9 cellular contexts compared by ENCODE assay signal in the genomic region with DNA sequence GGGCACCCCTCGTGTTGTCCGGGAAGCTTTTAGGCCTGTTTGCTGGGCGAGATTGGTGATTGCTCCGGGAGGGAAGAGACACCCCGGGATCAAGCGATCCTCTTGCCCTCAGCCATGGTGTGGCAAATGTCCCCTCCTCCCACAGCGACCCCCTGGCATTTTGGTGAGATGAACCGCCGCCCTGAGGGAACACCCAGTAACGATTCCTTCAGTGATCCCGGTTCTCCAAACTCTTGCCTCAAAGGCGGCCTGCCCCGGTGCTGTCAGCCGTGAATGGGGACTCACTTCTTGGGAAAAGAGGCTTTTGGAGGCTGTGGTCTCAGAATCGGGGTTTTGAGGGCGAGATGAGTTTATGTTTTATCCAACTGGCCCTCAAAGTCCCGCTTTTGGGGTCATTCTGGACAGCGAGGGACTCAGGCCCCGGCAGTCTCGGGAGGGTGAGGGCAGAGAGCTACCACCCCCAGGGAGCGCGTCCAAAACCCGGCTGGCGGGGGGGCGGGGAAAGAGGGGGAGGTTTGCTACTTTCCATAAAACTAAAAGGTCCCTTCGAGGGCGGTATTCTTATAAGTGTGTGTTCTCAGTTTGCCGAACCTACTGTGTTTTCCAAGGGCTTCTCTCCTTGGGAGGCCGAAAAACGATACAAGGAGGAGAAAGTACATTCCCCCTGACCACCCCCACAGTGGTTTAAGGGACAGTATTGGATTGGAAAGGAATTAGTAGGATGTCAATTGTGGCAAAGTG.
DNase-seq lines count a peak whose midpoint lies in the region; ATAC-seq and TF ChIP-seq lines count a peak whose summit lies in the region.
"Had no signal": no experiment of that assay in that cellular context is flagged by ENCODE, and none has a peak within 500 bp of the region (broad histone marks: within the 10 kb centered on the region; RNA-seq: fewer than 3 reads in every experiment).

No MANE protein-coding gene starts in this region.

- no peaks in the 10 kb centered on the region for H3K36me3 Mint-ChIP-seq in activated B cell treated with CpG ODN at 0.5 μM for 24 hours (ENCODE audit: low read depth)

- peak overlapping the region; percentile 78 for H3K4me3 Mint-ChIP-seq in activated B cell treated with CpG ODN at 0.5 μM for 24 hours

- H3K27ac Mint-ChIP-seq in activated B cell treated with CpG ODN at 0.5 μM for 24 hours, result no peak overlapping the region

- DNase-seq in GM20000 (ENCODE audit: low spot score) (peak; percentile 53), activated B cell treated with CpG ODN at 0.5 μM for 24 hours (no peak), hepatic stellate cell (ENCODE audit: low spot score) (peak; percentile 18), NCI-H446 (lab: John Stamatoyannopoulos, UW) (no peak)

- no peaks in the 10 kb centered on the region for H3K9me3 Mint-ChIP-seq in activated B cell treated with CpG ODN at 0.5 μM for 24 hours

- TF ChIP-seq CTCF in GM20000 (IDR thresholded peaks at IDR 0.05; ENCODE audit: extremely low read depth, missing control alignments) (no peak), activated B cell treated with CpG ODN at 0.5 μM for 24 hours (IDR thresholded peaks at IDR 0.05) (no peak)

- CTCF ChIA-PET in activated B cell treated with CpG ODN at 0.5 μM for 24 hours (lab: Charles Lee), result interaction anchor here (0.6 kb wide), 1 partner anchor 227 kb away, joined by 3 read pairs; no protein-coding TSS in a partner anchor

- peak overlapping the region in 20 of 21 experiments; percentile 66 to 94 (median 90) for H3K27ac ChIP-seq in skin epidermis
- H3K27ac ChIP-seq: HL-60 had no signal

- peaks cover 19% of the 10 kb centered on the region for H3K4me1 Mint-ChIP-seq in activated B cell treated with CpG ODN at 0.5 μM for 24 hours

- H3K4me3 ChIP-seq in skin epidermis, result peak overlapping the region; percentile 73 to 99 (median 90)

- ATAC-seq in activated B cell treated with CpG ODN at 0.5 μM for 24 hours (ENCODE audit: low read depth), result no peak
- ATAC-seq in GM19455 (IDR thresholded peaks at IDR 0.05; ENCODE audit: unreplicated experiment), result no peak
- ATAC-seq in GM19324 (IDR thresholded peaks at IDR 0.05; ENCODE audit: low FRiP score, unreplicated experiment), result no peak
- no peak for ATAC-seq in GM18511 (IDR thresholded peaks at IDR 0.05; ENCODE audit: unreplicated experiment)

- POLR2A ChIA-PET in activated B cell treated with CpG ODN at 0.5 μM for 24 hours (lab: Charles Lee), result no interaction called here

- intact Hi-C loops in activated B cell treated with CpG ODN at 0.5 μM for 24 hours (cut with micrococcal nuclease), result loop anchor here (5.0 to 10.0 kb wide), 2 partner anchors 111 to 382 kb away; a partner anchor contains a TSS

- peaks cover 14% of the 10 kb centered on the region for H3K27me3 Mint-ChIP-seq in activated B cell treated with CpG ODN at 0.5 μM for 24 hours

Comparison
In these comparisons a context has a peak if more than half of its experiments do, and no peak if none do; other contexts are left out.
1. DNase-seq: peak in GM20000 (single experiment) and hepatic stellate cell (single experiment); none in activated B cell treated with CpG ODN at 0.5 μM for 24 hours (single experiment) and NCI-H446 (0 of 2).